17 cellular contexts compared by ENCODE assay signal in genomic region chr12:123265851-123266678, GRCh38.
"Had no signal": no experiment of that assay in that cellular context is flagged by ENCODE, and none has a peak within 500 bp of the region (broad histone marks: within the 10 kb centered on the region; RNA-seq: fewer than 3 reads in every experiment).

No MANE protein-coding gene starts in this region.

- H3K4me3 ChIP-seq: left lung, SK-N-MC, skin epidermis, tibial artery had no signal

- DNase-seq: activated B cell treated with CpG ODN at 0.5 μM for 24 hours; activated CD4-positive, alpha-beta T cell treated with anti-CD3 and anti-CD28 coated beads, Interleukin-2, amount 10 ng/mL, durations not matched to agents 24 days and 14 days; amygdala; brain microvascular endothelial cell; cerebellar nuclear complex; foreskin keratinocyte; left lung; mesenchymal stem cell; retina; T-cell; tibial artery had no signal

- H3K36me3 Mint-ChIP-seq: activated naive CD8-positive, alpha-beta T cell; natural killer cell treated with Interleukin-12 subunit alpha and Interleukin-12 subunit beta and Interleukin-15 and Interleukin-18, amount 100 ng/mL, for 72 hours; T-cell had no signal

- H3K27me3 ChIP-seq: brain microvascular endothelial cell, foreskin keratinocyte, left lung, tibial artery had no signal

- H3K27ac Mint-ChIP-seq: activated B cell treated with CpG ODN at 0.5 μM for 24 hours; activated CD4-positive, alpha-beta T cell treated with anti-CD3 and anti-CD28 coated beads, Interleukin-2, amount 10 ng/mL, durations not matched to agents 24 days and 14 days; activated T-helper 17 cell treated with anti-CD3 and anti-CD28 coated beads, Interleukin-2, amount 50 U/mL, for 72 hours; natural killer cell treated with Interleukin-12 subunit alpha and Interleukin-12 subunit beta and Interleukin-15 and Interleukin-18, amount 100 ng/mL, for 72 hours; T-cell had no signal

- H3K4me1 Mint-ChIP-seq: activated T-helper 17 cell treated with anti-CD3 and anti-CD28 coated beads, Interleukin-2, amount 50 U/mL, for 72 hours had no signal

- H3K27ac ChIP-seq: brain microvascular endothelial cell, foreskin keratinocyte, left lung, parathyroid adenoma, SK-N-MC, tibial artery had no signal

- H3K4me3 Mint-ChIP-seq: activated B cell treated with CpG ODN at 0.5 μM for 24 hours; activated CD4-positive, alpha-beta T cell treated with anti-CD3 and anti-CD28 coated beads, Interleukin-2, amount 10 ng/mL, durations not matched to agents 24 days and 14 days; activated naive CD8-positive, alpha-beta T cell; activated T-helper 17 cell treated with anti-CD3 and anti-CD28 coated beads, Interleukin-2, amount 50 U/mL, for 72 hours; natural killer cell treated with Interleukin-12 subunit alpha and Interleukin-12 subunit beta and Interleukin-15 and Interleukin-18, amount 100 ng/mL, for 72 hours; T-cell had no signal

- H3K27me3 Mint-ChIP-seq: activated B cell treated with CpG ODN at 0.5 μM for 24 hours; activated CD4-positive, alpha-beta T cell treated with anti-CD3 and anti-CD28 coated beads, Interleukin-2, amount 10 ng/mL, durations not matched to agents 24 days and 14 days; activated naive CD8-positive, alpha-beta T cell; activated T-helper 17 cell treated with anti-CD3 and anti-CD28 coated beads, Interleukin-2, amount 50 U/mL, for 72 hours; natural killer cell treated with Interleukin-12 subunit alpha and Interleukin-12 subunit beta and Interleukin-15 and Interleukin-18, amount 100 ng/mL, for 72 hours; T-cell had no signal

- H3K9me3 Mint-ChIP-seq: activated B cell treated with CpG ODN at 0.5 μM for 24 hours; activated CD4-positive, alpha-beta T cell treated with anti-CD3 and anti-CD28 coated beads, Interleukin-2, amount 10 ng/mL, durations not matched to agents 24 days and 14 days; activated T-helper 17 cell treated with anti-CD3 and anti-CD28 coated beads, Interleukin-2, amount 50 U/mL, for 72 hours; natural killer cell treated with Interleukin-12 subunit alpha and Interleukin-12 subunit beta and Interleukin-15 and Interleukin-18, amount 100 ng/mL, for 72 hours; T-cell had no signal

- ATAC-seq: activated T-helper 17 cell treated with anti-CD3 and anti-CD28 coated beads, Interleukin-2, amount 50 U/mL, for 72 hours; foreskin keratinocyte; left lung; natural killer cell treated with Interleukin-12 subunit alpha and Interleukin-12 subunit beta and Interleukin-15 and Interleukin-18, amount 100 ng/mL, for 72 hours; T-cell had no signal

- H3K4me1 ChIP-seq: foreskin keratinocyte had no signal

- H3K9me3 ChIP-seq: left lung, tibial artery had no signal
